ENCODE assay signal across 1 cellular context in the genomic region with DNA sequence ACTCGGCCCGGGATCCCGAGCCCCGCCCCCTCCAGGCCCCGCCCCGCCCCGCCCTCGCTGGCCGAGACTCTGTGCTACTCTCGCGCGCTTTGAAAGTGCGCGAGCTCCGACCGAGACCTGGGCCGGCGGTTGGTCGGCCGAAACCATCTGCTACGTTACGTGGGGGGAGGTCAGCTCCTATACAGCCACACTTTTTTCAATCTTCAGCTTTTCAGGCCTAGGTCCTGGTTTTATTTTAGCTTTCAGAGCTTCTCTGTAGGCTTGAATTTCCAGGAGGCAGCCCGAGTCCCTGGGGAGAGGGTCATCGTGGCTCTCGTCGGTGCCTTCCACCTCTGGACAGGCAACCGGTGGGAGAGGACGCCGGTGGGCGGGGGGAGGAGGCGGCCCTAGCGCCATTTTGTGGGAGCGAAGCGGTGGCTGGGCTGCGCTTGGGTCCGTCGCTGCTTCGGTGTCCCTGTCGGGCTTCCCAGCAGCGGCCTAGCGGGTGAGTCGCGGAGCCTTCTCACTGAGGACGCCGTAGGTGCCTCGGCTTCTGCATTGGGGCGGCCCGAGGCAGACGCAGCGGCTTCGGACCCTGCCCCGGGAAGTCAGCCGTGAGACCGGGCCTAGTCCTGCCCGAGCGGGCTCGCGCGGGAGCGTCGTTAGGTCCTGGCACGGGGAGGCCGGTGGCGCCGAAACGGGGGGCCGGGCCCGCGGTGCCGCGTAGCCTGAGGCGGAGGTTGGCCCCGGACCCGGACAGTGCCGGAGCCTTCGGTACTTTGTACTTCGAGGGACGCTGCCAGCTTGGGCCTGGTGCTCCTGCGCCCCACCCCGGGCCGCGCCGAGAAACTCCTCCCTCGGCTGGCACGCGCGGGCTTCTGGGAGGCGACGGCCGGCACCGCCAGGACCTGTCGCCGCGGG.
TF ChIP-seq lines count a peak whose summit lies in the region.

A gene (plus strand): TSS at position 395 of the 900 bp plus-strand sequence. CDS start 1,074 bp downstream, outside the sequence.

TF ChIP-seq in HepG2, 621 proteins besides CTCF, POLR2A, EP300 and RAD21 (continued from another document and continues in another):
- TF ChIP-seq, protein P1, sequence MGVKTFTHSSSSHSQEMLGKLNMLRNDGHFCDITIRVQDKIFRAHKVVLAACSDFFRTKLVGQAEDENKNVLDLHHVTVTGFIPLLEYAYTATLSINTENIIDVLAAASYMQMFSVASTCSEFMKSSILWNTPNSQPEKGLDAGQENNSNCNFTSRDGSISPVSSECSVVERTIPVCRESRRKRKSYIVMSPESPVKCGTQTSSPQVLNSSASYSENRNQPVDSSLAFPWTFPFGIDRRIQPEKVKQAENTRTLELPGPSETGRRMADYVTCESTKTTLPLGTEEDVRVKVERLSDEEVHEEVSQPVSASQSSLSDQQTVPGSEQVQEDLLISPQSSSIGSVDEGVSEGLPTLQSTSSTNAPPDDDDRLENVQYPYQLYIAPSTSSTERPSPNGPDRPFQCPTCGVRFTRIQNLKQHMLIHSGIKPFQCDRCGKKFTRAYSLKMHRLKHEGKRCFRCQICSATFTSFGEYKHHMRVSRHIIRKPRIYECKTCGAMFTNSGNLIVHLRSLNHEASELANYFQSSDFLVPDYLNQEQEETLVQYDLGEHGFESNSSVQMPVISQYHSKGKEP (CRISPR knock-in tag; IDR thresholded peaks at IDR 0.05) = no peak
- TF ChIP-seq, protein P2, sequence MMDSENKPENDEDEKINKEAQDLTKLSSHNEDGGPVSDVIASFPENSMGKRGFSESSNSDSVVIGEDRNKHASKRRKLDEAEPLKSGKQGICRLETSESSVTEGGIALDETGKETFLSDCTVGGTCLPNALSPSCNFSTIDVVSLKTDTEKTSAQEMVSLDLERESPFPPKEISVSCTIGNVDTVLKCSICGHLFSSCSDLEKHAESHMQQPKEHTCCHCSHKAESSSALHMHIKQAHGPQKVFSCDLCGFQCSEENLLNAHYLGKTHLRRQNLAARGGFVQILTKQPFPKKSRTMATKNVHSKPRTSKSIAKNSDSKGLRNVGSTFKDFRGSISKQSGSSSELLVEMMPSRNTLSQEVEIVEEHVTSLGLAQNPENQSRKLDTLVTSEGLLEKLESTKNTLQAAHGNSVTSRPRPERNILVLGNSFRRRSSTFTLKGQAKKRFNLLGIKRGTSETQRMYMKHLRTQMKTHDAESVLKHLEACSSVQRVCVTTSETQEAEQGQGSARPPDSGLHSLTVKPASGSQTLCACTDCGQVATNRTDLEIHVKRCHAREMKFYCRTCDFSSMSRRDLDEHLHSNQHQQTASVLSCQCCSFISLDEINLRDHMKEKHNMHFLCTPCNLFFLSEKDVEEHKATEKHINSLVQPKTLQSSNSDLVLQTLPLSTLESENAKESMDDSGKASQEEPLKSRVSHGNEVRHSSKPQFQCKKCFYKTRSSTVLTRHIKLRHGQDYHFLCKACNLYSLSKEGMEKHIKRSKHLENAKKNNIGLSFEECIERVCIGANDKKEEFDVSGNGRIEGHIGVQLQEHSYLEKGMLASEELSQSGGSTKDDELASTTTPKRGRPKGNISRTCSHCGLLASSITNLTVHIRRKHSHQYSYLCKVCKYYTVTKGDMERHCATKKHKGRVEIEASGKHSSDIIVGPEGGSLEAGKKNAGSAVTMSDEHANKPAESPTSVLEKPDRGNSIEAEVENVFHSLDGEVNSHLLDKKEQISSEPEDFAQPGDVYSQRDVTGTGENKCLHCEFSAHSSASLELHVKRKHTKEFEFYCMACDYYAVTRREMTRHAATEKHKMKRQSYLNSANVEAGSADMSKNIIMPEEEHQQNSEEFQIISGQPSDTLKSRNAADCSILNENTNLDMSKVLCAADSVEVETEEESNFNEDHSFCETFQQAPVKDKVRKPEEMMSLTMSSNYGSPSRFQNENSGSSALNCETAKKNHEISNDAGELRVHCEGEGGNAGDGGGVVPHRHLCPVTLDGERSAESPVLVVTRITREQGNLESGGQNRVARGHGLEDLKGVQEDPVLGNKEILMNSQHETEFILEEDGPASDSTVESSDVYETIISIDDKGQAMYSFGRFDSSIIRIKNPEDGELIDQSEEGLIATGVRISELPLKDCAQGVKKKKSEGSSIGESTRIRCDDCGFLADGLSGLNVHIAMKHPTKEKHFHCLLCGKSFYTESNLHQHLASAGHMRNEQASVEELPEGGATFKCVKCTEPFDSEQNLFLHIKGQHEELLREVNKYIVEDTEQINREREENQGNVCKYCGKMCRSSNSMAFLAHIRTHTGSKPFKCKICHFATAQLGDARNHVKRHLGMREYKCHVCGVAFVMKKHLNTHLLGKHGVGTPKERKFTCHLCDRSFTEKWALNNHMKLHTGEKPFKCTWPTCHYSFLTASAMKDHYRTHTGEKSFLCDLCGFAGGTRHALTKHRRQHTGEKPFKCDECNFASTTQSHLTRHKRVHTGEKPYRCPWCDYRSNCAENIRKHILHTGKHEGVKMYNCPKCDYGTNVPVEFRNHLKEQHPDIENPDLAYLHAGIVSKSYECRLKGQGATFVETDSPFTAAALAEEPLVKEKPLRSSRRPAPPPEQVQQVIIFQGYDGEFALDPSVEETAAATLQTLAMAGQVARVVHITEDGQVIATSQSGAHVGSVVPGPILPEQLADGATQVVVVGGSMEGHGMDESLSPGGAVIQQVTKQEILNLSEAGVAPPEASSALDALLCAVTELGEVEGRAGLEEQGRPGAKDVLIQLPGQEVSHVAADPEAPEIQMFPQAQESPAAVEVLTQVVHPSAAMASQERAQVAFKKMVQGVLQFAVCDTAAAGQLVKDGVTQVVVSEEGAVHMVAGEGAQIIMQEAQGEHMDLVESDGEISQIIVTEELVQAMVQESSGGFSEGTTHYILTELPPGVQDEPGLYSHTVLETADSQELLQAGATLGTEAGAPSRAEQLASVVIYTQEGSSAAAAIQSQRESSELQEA (CRISPR knock-in tag; IDR thresholded peaks at IDR 0.05; ENCODE audit: not compliant biosample characterization) = peak; percentile 88
- TF ChIP-seq CBX2 (IDR thresholded peaks at IDR 0.05; ENCODE audit: low read depth, low read length) = no peak
- TF ChIP-seq CBX2 (CRISPR knock-in tag; IDR thresholded peaks at IDR 0.05; ENCODE audit: low read depth) = peak; percentile 43; the same call in 1 of the 2 replicates
- TF ChIP-seq ZKSCAN5 (CRISPR knock-in tag; IDR thresholded peaks at IDR 0.05) = no peak
- 0 out of 2 replicates have a peak, but pooled peaks have one; percentile 31 for TF ChIP-seq ZNF256 (CRISPR knock-in tag; conservative IDR thresholded peaks at IDR 0.05)
- TF ChIP-seq, protein P3, sequence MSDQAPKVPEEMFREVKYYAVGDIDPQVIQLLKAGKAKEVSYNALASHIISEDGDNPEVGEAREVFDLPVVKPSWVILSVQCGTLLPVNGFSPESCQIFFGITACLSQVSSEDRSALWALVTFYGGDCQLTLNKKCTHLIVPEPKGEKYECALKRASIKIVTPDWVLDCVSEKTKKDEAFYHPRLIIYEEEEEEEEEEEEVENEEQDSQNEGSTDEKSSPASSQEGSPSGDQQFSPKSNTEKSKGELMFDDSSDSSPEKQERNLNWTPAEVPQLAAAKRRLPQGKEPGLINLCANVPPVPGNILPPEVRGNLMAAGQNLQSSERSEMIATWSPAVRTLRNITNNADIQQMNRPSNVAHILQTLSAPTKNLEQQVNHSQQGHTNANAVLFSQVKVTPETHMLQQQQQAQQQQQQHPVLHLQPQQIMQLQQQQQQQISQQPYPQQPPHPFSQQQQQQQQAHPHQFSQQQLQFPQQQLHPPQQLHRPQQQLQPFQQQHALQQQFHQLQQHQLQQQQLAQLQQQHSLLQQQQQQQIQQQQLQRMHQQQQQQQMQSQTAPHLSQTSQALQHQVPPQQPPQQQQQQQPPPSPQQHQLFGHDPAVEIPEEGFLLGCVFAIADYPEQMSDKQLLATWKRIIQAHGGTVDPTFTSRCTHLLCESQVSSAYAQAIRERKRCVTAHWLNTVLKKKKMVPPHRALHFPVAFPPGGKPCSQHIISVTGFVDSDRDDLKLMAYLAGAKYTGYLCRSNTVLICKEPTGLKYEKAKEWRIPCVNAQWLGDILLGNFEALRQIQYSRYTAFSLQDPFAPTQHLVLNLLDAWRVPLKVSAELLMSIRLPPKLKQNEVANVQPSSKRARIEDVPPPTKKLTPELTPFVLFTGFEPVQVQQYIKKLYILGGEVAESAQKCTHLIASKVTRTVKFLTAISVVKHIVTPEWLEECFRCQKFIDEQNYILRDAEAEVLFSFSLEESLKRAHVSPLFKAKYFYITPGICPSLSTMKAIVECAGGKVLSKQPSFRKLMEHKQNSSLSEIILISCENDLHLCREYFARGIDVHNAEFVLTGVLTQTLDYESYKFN (CRISPR knock-in tag; conservative IDR thresholded peaks at IDR 0.05) = peak; percentile 37; the same call in 1 of the 2 replicates
- TF ChIP-seq ZNF768 (CRISPR knock-in tag; IDR thresholded peaks at IDR 0.05) = peak; percentile 78; the same call in 1 of the 2 replicates
- TF ChIP-seq HOXD1 (CRISPR knock-in tag; IDR thresholded peaks at IDR 0.05) = no peak; the same call in 1 of the 2 replicates
- TF ChIP-seq, protein P4, sequence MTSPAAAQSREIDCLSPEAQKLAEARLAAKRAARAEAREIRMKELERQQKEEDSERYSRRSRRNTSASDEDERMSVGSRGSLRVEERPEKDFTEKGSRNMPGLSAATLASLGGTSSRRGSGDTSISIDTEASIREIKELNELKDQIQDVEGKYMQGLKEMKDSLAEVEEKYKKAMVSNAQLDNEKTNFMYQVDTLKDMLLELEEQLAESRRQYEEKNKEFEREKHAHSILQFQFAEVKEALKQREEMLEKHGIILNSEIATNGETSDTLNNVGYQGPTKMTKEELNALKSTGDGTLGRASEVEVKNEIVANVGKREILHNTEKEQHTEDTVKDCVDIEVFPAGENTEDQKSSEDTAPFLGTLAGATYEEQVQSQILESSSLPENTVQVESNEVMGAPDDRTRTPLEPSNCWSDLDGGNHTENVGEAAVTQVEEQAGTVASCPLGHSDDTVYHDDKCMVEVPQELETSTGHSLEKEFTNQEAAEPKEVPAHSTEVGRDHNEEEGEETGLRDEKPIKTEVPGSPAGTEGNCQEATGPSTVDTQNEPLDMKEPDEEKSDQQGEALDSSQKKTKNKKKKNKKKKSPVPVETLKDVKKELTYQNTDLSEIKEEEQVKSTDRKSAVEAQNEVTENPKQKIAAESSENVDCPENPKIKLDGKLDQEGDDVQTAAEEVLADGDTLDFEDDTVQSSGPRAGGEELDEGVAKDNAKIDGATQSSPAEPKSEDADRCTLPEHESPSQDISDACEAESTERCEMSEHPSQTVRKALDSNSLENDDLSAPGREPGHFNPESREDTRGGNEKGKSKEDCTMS (CRISPR knock-in tag; conservative IDR thresholded peaks at IDR 0.05) = no peak
- peak; percentile 87 for TF ChIP-seq ZNF350 (CRISPR knock-in tag; IDR thresholded peaks at IDR 0.05; ENCODE audit: borderline replicate concordance, low read depth)
- TF ChIP-seq PHB2 (IDR thresholded peaks at IDR 0.05; ENCODE audit: partially characterized antibody) = no peak
- TF ChIP-seq, protein P5, sequence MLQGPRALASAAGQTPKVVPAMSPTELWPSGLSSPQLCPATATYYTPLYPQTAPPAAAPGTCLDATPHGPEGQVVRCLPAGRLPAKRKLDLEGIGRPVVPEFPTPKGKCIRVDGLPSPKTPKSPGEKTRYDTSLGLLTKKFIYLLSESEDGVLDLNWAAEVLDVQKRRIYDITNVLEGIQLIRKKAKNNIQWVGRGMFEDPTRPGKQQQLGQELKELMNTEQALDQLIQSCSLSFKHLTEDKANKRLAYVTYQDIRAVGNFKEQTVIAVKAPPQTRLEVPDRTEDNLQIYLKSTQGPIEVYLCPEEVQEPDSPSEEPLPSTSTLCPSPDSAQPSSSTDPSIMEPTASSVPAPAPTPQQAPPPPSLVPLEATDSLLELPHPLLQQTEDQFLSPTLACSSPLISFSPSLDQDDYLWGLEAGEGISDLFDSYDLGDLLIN (CRISPR knock-in tag; IDR thresholded peaks at IDR 0.05; ENCODE audit: borderline replicate concordance) = no peak; the same call in 1 of the 2 replicates
- TF ChIP-seq, protein P6, sequence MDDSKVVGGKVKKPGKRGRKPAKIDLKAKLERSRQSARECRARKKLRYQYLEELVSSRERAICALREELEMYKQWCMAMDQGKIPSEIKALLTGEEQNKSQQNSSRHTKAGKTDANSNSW (CRISPR knock-in tag; IDR thresholded peaks at IDR 0.05; ENCODE audit: borderline replicate concordance) = 0 out of 2 replicates have a peak, but pooled peaks have one; percentile 71
- TF ChIP-seq ZNF205 (CRISPR knock-in tag; IDR thresholded peaks at IDR 0.05) = no peak
- TF ChIP-seq, protein P7, sequence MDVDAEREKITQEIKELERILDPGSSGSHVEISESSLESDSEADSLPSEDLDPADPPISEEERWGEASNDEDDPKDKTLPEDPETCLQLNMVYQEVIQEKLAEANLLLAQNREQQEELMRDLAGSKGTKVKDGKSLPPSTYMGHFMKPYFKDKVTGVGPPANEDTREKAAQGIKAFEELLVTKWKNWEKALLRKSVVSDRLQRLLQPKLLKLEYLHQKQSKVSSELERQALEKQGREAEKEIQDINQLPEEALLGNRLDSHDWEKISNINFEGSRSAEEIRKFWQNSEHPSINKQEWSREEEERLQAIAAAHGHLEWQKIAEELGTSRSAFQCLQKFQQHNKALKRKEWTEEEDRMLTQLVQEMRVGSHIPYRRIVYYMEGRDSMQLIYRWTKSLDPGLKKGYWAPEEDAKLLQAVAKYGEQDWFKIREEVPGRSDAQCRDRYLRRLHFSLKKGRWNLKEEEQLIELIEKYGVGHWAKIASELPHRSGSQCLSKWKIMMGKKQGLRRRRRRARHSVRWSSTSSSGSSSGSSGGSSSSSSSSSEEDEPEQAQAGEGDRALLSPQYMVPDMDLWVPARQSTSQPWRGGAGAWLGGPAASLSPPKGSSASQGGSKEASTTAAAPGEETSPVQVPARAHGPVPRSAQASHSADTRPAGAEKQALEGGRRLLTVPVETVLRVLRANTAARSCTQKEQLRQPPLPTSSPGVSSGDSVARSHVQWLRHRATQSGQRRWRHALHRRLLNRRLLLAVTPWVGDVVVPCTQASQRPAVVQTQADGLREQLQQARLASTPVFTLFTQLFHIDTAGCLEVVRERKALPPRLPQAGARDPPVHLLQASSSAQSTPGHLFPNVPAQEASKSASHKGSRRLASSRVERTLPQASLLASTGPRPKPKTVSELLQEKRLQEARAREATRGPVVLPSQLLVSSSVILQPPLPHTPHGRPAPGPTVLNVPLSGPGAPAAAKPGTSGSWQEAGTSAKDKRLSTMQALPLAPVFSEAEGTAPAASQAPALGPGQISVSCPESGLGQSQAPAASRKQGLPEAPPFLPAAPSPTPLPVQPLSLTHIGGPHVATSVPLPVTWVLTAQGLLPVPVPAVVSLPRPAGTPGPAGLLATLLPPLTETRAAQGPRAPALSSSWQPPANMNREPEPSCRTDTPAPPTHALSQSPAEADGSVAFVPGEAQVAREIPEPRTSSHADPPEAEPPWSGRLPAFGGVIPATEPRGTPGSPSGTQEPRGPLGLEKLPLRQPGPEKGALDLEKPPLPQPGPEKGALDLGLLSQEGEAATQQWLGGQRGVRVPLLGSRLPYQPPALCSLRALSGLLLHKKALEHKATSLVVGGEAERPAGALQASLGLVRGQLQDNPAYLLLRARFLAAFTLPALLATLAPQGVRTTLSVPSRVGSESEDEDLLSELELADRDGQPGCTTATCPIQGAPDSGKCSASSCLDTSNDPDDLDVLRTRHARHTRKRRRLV (CRISPR knock-in tag; IDR thresholded peaks at IDR 0.05) = no peak
- TF ChIP-seq NKX3-1 (CRISPR knock-in tag; IDR thresholded peaks at IDR 0.05) = peak; percentile 84; the same call in 1 of the 2 replicates
- TF ChIP-seq, protein P8, sequence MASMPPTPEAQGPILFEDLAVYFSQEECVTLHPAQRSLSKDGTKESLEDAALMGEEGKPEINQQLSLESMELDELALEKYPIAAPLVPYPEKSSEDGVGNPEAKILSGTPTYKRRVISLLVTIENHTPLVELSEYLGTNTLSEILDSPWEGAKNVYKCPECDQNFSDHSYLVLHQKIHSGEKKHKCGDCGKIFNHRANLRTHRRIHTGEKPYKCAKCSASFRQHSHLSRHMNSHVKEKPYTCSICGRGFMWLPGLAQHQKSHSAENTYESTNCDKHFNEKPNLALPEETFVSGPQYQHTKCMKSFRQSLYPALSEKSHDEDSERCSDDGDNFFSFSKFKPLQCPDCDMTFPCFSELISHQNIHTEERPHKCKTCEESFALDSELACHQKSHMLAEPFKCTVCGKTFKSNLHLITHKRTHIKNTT (CRISPR knock-in tag; IDR thresholded peaks at IDR 0.05) = no peak
- peak; percentile 64 for TF ChIP-seq ISL2 (CRISPR knock-in tag; IDR thresholded peaks at IDR 0.05)
